23 cellular contexts compared by ENCODE assay signal in genomic region chr13:88248393-88248792, GRCh38.
"Had no signal": no experiment of that assay in that cellular context is flagged by ENCODE, and none has a peak within 500 bp of the region (broad histone marks: within the 10 kb centered on the region; RNA-seq: fewer than 3 reads in every experiment).

No MANE protein-coding gene starts in this region.

- H3K36me3 ChIP-seq: adrenal gland, ascending aorta, brain microvascular endothelial cell, sigmoid colon, stomach, suprapubic skin, tibial nerve had no signal

- H3K4me3 ChIP-seq: adrenal gland, ascending aorta, mucosa of descending colon, sigmoid colon, smooth muscle cell, stomach, suprapubic skin, tibial nerve had no signal

- DNase-seq: activated CD4-positive, alpha-beta T cell treated with anti-CD3 and anti-CD28 coated beads, Interleukin-2, amount 10 ng/mL, durations not matched to agents 7 days and 5 days; activated CD4-positive, CD25-positive, alpha-beta regulatory T cell treated with anti-CD3 and anti-CD28 coated beads, Interleukin-2, amount 50 U/mL, for 72 hours; activated naive CD4-positive, alpha-beta T cell; activated T-cell treated with anti-CD3 and anti-CD28 coated beads, Interleukin-2, amount 50 U/mL, for 1 hour; adrenal gland; brain microvascular endothelial cell; caudate nucleus; effector CD8-positive, alpha-beta T cell; foreskin melanocyte; hippocampal formation; islet precursor cell; left cardiac atrium; mucosa of descending colon; posterior cingulate gyrus; sigmoid colon; stimulated activated CD4-positive, alpha-beta T cell treated with anti-CD3 and anti-CD28 coated beads, Interleukin-15, amount 100 ng/mL, for 24 hours; stomach had no signal

- H3K27me3 ChIP-seq: adrenal gland, ascending aorta, brain microvascular endothelial cell, sigmoid colon, stomach, suprapubic skin, tibial nerve had no signal

- ATAC-seq: activated T-helper 17 cell treated with anti-CD3 and anti-CD28 coated beads, Interleukin-2, amount 50 U/mL, for 72 hours; left cardiac atrium; mucosa of descending colon; stimulated activated memory B cell treated with anti-CD40 and anti-IgM and Interleukin-4, amounts not matched to agents 10 μg/mL and 1 μg/mL and 100 μg/mL, for 72 hours had no signal
